1 cellular context compared by ENCODE assay signal in the genomic region with DNA sequence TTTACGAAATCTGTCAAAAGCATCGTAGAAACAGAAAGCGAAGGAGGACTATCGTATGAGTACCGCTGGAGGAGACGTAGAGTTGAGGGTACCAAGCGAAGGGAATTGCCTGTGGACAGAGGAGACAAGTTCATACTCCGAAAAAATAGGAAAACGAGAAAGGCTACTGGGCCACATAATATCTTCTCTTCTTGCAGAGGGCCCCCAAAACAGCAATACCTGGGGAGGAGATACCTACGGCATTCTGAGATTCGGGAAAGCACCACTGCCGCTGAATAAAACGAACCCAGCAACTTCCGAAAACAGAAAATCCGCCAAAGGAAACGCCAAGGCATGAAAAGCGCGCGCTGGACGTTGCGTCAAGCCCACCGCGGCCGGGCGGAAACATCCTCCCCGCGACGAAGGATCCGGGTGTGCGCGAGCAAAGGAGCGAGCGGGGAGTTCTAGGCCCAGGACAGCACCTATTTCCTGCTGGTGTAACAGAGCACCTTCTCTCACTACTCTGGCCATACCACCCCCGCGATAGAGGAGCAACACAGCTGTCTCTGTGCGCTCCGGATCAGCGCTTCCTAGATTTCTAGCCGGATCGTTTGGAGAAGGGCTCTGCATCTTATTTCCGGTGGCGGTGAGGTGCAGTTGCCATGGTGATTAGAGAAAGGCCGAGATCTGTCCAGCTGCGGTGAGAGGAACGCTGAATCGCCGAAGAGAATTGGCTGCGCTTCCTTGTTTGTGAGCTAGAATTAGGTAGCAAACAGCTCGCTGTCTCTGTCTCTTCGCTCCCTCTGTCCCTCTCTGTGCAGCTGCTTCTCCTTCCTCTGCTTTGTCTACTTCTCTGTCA.
TF ChIP-seq lines count a peak whose summit lies in the region.

A gene with protein sequence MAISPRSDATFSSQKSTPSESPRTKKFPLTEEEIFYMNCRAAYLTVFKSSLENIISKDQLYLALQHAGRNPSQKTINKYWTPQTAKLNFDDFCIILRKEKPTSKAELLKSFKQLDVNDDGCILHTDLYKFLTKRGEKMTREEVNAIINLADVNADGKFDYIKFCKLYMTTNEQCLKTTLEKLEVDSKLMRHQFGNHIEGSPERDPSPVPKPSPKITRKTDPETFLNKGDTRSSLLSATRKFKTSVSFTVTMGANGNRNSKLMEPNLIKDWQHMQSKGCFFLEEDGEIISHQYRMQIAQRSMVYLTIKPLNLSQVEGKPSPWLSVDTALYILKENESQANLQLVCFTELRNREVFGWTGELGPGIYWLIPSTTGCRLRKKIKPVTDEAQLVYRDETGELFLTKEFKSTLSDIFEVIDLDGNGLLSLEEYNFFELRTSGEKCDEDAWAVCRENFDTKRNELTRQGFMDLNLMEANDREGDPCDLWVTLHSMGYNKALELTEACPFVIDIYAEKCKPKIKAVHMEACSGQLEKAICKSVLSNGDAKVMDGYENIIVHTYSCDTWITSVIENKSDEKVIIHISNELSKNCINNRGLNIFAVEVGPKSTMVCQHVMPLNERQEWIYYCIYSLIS (plus strand): TSS at position 635 of the 838 bp plus-strand sequence. CDS start 2,048 bp downstream, outside the sequence.
A gene with protein sequence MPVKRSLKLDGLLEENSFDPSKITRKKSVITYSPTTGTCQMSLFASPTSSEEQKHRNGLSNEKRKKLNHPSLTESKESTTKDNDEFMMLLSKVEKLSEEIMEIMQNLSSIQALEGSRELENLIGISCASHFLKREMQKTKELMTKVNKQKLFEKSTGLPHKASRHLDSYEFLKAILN (minus strand): TSS at position 335 of the 838 bp plus-strand sequence. CDS start 92 bp downstream, at position 243.

TF ChIP-seq in GM12878, 131 proteins besides CTCF, POLR2A, EP300 and RAD21 (continued from another document and continues in another):
- TF ChIP-seq MYC (IDR thresholded peaks at IDR 0.05; ENCODE audit: insufficient read depth, insufficient read length, insufficient replicate concordance, low read length, severe bottlenecking) (peak; percentile 99), BCL11A (IDR thresholded peaks at IDR 0.05; ENCODE audit: low read depth, low read length) (no peak), EGR1 (IDR thresholded peaks at IDR 0.05; ENCODE audit: borderline replicate concordance in 1 of 2, low read depth in 2 of 2, low read length in 2 of 2) (peak; percentile 46 to 93), ESRRA (IDR thresholded peaks at IDR 0.05; ENCODE audit: low read length) (no peak), IKZF1 (conservative IDR thresholded peaks at IDR 0.05) (peak; percentile 96), SMAD1 (IDR thresholded peaks at IDR 0.05; ENCODE audit: low read depth, partially characterized antibody) (peak; percentile 35), BHLHE40 (IDR thresholded peaks at IDR 0.05; ENCODE audit: borderline replicate concordance in 1 of 2, low read depth in 2 of 2, low read length in 1 of 2) (peak; percentile 74 to 93; a peak in 3 of 4 replicates), CHD1 (IDR thresholded peaks at IDR 0.05; ENCODE audit: low read depth, low read length) (no peak), FOXM1 (IDR thresholded peaks at IDR 0.05; ENCODE audit: low read depth, low read length) (no peak; the same call in 1 of the 2 replicates), IRF4 (IDR thresholded peaks at IDR 0.05; ENCODE audit: low read depth, low read length) (peak; percentile 81), ZZZ3 (IDR thresholded peaks at IDR 0.05; ENCODE audit: control insufficient read depth, insufficient read length, low read depth) (peak; percentile 87), SUPT20H (IDR thresholded peaks at IDR 0.05; ENCODE audit: borderline replicate concordance, control insufficient read depth, low read depth, low read length) (no peak), NFIC (IDR thresholded peaks at IDR 0.05; ENCODE audit: low read depth, low read length) (peak; percentile 34; the same call in 1 of the 2 replicates), DPF2 (IDR thresholded peaks at IDR 0.05) (peak; percentile 85), KLF5 (IDR thresholded peaks at IDR 0.05; ENCODE audit: partially characterized antibody) (peak; percentile 94), ZNF217 (IDR thresholded peaks at IDR 0.05) (0 out of 2 replicates have a peak, but pooled peaks have one; percentile 53), IKZF2 (IDR thresholded peaks at IDR 0.05) (peak; percentile 56 to 89; a peak in 3 of 4 replicates), HDGF (IDR thresholded peaks at IDR 0.05) (0 out of 2 replicates have a peak, but pooled peaks have one; percentile 47), MXI1 (IDR thresholded peaks at IDR 0.05; ENCODE audit: low read depth, low read length) (peak; percentile 98), TAF1 (IDR thresholded peaks at IDR 0.05; ENCODE audit: borderline replicate concordance, low read depth, low read length) (peak; percentile 88), MTA3 (IDR thresholded peaks at IDR 0.05; ENCODE audit: borderline replicate concordance, low read length) (no peak), ZNF274 (IDR thresholded peaks at IDR 0.05; ENCODE audit: insufficient read depth, insufficient read length) (no peak), GABPA (IDR thresholded peaks at IDR 0.05; ENCODE audit: low read depth) (peak; percentile 97), ZNF622 (IDR thresholded peaks at IDR 0.05) (no peak), HCFC1 (IDR thresholded peaks at IDR 0.05; ENCODE audit: low read length) (peak; percentile 80), ZSCAN29 (IDR thresholded peaks at IDR 0.05) (peak; percentile 87), PAX8 (IDR thresholded peaks at IDR 0.05) (no peak), NFYA (IDR thresholded peaks at IDR 0.05; ENCODE audit: borderline replicate concordance, low read depth, low read length) (no peak), JUNB (IDR thresholded peaks at IDR 0.05) (no peak), WRNIP1 (IDR thresholded peaks at IDR 0.05; ENCODE audit: borderline replicate concordance, low read depth, low read length) (0 out of 2 replicates have a peak, but pooled peaks have one; percentile 66), CREM (IDR thresholded peaks at IDR 0.05; ENCODE audit: low read depth) (peak; percentile 92), ZNF384 (IDR thresholded peaks at IDR 0.05; ENCODE audit: borderline replicate concordance, low read depth, low read length) (no peak), SIX5 (IDR thresholded peaks at IDR 0.05; ENCODE audit: low read depth, low read length, severe bottlenecking) (peak; percentile 40), KAT2A (conservative IDR thresholded peaks at IDR 0.05; ENCODE audit: control insufficient read depth, low read depth, low read length) (no peak), FOS (IDR thresholded peaks at IDR 0.05; ENCODE audit: borderline replicate concordance, extremely low read depth, insufficient read length) (no peak), GATAD2B (conservative IDR thresholded peaks at IDR 0.05; ENCODE audit: low read depth) (peak; percentile 90)
- TF ChIP-seq, protein P1, sequence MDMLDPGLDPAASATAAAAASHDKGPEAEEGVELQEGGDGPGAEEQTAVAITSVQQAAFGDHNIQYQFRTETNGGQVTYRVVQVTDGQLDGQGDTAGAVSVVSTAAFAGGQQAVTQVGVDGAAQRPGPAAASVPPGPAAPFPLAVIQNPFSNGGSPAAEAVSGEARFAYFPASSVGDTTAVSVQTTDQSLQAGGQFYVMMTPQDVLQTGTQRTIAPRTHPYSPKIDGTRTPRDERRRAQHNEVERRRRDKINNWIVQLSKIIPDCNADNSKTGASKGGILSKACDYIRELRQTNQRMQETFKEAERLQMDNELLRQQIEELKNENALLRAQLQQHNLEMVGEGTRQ (IDR thresholded peaks at IDR 0.05; ENCODE audit: borderline replicate concordance, low read depth, low read length) = no peak
- TF ChIP-seq, protein P2, sequence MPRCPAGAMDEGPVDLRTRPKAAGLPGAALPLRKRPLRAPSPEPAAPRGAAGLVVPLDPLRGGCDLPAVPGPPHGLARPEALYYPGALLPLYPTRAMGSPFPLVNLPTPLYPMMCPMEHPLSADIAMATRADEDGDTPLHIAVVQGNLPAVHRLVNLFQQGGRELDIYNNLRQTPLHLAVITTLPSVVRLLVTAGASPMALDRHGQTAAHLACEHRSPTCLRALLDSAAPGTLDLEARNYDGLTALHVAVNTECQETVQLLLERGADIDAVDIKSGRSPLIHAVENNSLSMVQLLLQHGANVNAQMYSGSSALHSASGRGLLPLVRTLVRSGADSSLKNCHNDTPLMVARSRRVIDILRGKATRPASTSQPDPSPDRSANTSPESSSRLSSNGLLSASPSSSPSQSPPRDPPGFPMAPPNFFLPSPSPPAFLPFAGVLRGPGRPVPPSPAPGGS (IDR thresholded peaks at IDR 0.05; ENCODE audit: borderline replicate concordance, insufficient read depth, low read depth, low read length, poor library complexity, severe bottlenecking) = peak; percentile 19
- TF ChIP-seq, protein P3, sequence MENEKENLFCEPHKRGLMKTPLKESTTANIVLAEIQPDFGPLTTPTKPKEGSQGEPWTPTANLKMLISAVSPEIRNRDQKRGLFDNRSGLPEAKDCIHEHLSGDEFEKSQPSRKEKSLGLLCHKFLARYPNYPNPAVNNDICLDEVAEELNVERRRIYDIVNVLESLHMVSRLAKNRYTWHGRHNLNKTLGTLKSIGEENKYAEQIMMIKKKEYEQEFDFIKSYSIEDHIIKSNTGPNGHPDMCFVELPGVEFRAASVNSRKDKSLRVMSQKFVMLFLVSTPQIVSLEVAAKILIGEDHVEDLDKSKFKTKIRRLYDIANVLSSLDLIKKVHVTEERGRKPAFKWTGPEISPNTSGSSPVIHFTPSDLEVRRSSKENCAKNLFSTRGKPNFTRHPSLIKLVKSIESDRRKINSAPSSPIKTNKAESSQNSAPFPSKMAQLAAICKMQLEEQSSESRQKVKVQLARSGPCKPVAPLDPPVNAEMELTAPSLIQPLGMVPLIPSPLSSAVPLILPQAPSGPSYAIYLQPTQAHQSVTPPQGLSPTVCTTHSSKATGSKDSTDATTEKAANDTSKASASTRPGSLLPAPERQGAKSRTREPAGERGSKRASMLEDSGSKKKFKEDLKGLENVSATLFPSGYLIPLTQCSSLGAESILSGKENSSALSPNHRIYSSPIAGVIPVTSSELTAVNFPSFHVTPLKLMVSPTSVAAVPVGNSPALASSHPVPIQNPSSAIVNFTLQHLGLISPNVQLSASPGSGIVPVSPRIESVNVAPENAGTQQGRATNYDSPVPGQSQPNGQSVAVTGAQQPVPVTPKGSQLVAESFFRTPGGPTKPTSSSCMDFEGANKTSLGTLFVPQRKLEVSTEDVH (IDR thresholded peaks at IDR 0.05; ENCODE audit: low read depth, partially characterized antibody) = peak; percentile 98
- TF ChIP-seq, protein P4, sequence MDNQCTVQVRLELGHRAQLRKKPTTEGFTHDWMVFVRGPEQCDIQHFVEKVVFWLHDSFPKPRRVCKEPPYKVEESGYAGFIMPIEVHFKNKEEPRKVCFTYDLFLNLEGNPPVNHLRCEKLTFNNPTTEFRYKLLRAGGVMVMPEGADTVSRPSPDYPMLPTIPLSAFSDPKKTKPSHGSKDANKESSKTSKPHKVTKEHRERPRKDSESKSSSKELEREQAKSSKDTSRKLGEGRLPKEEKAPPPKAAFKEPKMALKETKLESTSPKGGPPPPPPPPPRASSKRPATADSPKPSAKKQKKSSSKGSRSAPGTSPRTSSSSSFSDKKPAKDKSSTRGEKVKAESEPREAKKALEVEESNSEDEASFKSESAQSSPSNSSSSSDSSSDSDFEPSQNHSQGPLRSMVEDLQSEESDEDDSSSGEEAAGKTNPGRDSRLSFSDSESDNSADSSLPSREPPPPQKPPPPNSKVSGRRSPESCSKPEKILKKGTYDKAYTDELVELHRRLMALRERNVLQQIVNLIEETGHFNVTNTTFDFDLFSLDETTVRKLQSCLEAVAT (IDR thresholded peaks at IDR 0.05) = peak; percentile 96
- TF ChIP-seq, protein P5, sequence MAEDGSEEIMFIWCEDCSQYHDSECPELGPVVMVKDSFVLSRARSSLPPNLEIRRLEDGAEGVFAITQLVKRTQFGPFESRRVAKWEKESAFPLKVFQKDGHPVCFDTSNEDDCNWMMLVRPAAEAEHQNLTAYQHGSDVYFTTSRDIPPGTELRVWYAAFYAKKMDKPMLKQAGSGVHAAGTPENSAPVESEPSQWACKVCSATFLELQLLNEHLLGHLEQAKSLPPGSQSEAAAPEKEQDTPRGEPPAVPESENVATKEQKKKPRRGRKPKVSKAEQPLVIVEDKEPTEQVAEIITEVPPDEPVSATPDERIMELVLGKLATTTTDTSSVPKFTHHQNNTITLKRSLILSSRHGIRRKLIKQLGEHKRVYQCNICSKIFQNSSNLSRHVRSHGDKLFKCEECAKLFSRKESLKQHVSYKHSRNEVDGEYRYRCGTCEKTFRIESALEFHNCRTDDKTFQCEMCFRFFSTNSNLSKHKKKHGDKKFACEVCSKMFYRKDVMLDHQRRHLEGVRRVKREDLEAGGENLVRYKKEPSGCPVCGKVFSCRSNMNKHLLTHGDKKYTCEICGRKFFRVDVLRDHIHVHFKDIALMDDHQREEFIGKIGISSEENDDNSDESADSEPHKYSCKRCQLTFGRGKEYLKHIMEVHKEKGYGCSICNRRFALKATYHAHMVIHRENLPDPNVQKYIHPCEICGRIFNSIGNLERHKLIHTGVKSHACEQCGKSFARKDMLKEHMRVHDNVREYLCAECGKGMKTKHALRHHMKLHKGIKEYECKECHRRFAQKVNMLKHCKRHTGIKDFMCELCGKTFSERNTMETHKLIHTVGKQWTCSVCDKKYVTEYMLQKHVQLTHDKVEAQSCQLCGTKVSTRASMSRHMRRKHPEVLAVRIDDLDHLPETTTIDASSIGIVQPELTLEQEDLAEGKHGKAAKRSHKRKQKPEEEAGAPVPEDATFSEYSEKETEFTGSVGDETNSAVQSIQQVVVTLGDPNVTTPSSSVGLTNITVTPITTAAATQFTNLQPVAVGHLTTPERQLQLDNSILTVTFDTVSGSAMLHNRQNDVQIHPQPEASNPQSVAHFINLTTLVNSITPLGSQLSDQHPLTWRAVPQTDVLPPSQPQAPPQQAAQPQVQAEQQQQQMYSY (CRISPR knock-in tag; IDR thresholded peaks at IDR 0.05) = no peak
- TF ChIP-seq, protein P6, sequence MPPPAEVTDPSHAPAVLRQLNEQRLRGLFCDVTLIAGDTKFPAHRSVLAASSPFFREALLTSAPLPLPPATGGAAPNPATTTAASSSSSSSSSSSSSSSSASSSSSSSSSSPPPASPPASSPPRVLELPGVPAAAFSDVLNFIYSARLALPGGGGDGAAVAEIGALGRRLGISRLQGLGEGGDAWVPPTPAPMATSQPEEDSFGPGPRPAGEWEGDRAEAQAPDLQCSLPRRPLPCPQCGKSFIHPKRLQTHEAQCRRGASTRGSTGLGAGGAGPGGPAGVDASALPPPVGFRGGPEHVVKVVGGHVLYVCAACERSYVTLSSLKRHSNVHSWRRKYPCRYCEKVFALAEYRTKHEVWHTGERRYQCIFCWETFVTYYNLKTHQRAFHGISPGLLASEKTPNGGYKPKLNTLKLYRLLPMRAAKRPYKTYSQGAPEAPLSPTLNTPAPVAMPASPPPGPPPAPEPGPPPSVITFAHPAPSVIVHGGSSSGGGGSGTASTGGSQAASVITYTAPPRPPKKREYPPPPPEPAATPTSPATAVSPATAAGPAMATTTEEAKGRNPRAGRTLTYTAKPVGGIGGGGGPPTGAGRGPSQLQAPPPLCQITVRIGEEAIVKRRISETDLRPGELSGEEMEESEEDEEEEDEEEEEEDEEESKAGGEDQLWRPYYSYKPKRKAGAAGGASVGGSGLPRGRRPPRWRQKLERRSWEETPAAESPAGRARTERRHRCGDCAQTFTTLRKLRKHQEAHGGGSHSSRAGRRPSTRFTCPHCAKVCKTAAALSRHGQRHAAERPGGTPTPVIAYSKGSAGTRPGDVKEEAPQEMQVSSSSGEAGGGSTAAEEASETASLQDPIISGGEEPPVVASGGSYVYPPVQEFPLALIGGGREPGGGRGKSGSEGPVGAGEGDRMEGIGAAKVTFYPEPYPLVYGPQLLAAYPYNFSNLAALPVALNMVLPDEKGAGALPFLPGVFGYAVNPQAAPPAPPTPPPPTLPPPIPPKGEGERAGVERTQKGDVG (CRISPR knock-in tag; IDR thresholded peaks at IDR 0.05) = no peak
